In genomic region chr2:100114011-100114433, GRCh38 we compare ENCODE assay signal across 10 cellular contexts. TPM values are rescaled to one million over a fixed set of nuclear protein-coding genes. Genes with fewer than 3 reads are reported as not detected.
DNase-seq lines count a peak whose midpoint lies in the region; ATAC-seq and TF ChIP-seq lines count a peak whose summit lies in the region.
"Had no signal": no experiment of that assay in that cellular context is flagged by ENCODE, and none has a peak within 500 bp of the region (broad histone marks: within the 10 kb centered on the region; RNA-seq: fewer than 3 reads in every experiment).

No MANE protein-coding gene starts in this region.

- H3K27me3 ChIP-seq in Karpas-422 (ENCODE audit: low read length), result no peaks in the 10 kb centered on the region

- H2AFZ ChIP-seq in Karpas-422 (ENCODE audit: low read length), result no peak overlapping the region

- peaks cover 52% of the 10 kb centered on the region for H3K36me3 ChIP-seq in Karpas-422 (ENCODE audit: insufficient read depth, low read length)

- no peaks in the 10 kb centered on the region for H3K9me3 ChIP-seq in Karpas-422 (ENCODE audit: low read length)

- 0 out of 2 replicates have a peak, but pooled peaks cover 5% of the 10 kb centered on the region for H3K79me2 ChIP-seq in Karpas-422 (ENCODE audit: low read length)

- H3K9me3 Mint-ChIP-seq in endothelial cell (ENCODE audit: unreplicated experiment), result no peaks in the 10 kb centered on the region
- H3K9me3 Mint-ChIP-seq in activated T-helper 17 cell treated with anti-CD3 and anti-CD28 coated beads, Interleukin-2, amount 50 U/mL, for 72 hours, result peaks cover 6% of the 10 kb centered on the region
- H3K9me3 Mint-ChIP-seq in immature natural killer cell, result peaks cover 0 to 10% (median 2%) of the 10 kb centered on the region in 6 donors

- peak overlapping the region; percentile 8; the same call in 1 of the 2 replicates for H3K4me3 ChIP-seq in Karpas-422 (ENCODE audit: low read length)

- H3K36me3 Mint-ChIP-seq in endothelial cell (ENCODE audit: low read depth, unreplicated experiment) (no peaks in the 10 kb centered on the region), immature natural killer cell (no peaks in the 10 kb centered on the region)
- no peaks in the 10 kb centered on the region for H3K36me3 Mint-ChIP-seq in activated T-helper 17 cell treated with anti-CD3 and anti-CD28 coated beads, Interleukin-2, amount 50 U/mL, for 72 hours (ENCODE audit: low read depth)

- DNase-seq in Karpas-422 (peak; percentile 79), islet precursor cell (peak; percentile 22), endothelial cell (ENCODE audit: low spot score) (no peak), immature natural killer cell (no peak), middle frontal gyrus (ENCODE audit: extremely low spot score, low spot score) (no peak)
- DNase-seq: NCI-H1105 had no signal

- no peaks in the 10 kb centered on the region for H3K9me2 ChIP-seq in Karpas-422 (replicated peaks; ENCODE audit: insufficient read depth, low read length)

- peaks cover 4% of the 10 kb centered on the region for H3K27me3 Mint-ChIP-seq in endothelial cell (ENCODE audit: unreplicated experiment)
- H3K27me3 Mint-ChIP-seq in activated T-helper 17 cell treated with anti-CD3 and anti-CD28 coated beads, Interleukin-2, amount 50 U/mL, for 72 hours, result peaks cover 6% of the 10 kb centered on the region
- H3K27me3 Mint-ChIP-seq in immature natural killer cell (ENCODE audit: low read depth in 3 of 3), result peaks cover 0 to 8% (median 2%) of the 10 kb centered on the region in 3 donors

- peak overlapping the region; percentile 42; the same call in 1 of the 2 replicates for H3K9ac ChIP-seq in Karpas-422 (ENCODE audit: low read length)

- H3K4me2 ChIP-seq in Karpas-422 (ENCODE audit: low read depth, low read length, poor library complexity, severe bottlenecking), result peak overlapping the region; percentile 43

- H3K27ac ChIP-seq in Karpas-422 (ENCODE audit: low read length), result peak overlapping the region; percentile 81

- peaks cover 15% of the 10 kb centered on the region; the same call in 1 of the 2 replicates for H4K20me1 ChIP-seq in Karpas-422 (ENCODE audit: insufficient read depth, low read depth, low read length)

- TF ChIP-seq CTCF in endothelial cell (IDR thresholded peaks at IDR 0.05; ENCODE audit: unreplicated experiment), result no peak

- peaks cover 62% of the 10 kb centered on the region for H3K4me1 ChIP-seq in Karpas-422 (ENCODE audit: low read length)

- ATAC-seq in GM18502 (IDR thresholded peaks at IDR 0.05; ENCODE audit: poor library complexity, unreplicated experiment), result peak; percentile 86
- ATAC-seq in GM21723 (IDR thresholded peaks at IDR 0.05; ENCODE audit: unreplicated experiment), result peak; percentile 87
- ATAC-seq in activated T-helper 17 cell treated with anti-CD3 and anti-CD28 coated beads, Interleukin-2, amount 50 U/mL, for 72 hours (replicated peaks), result no peak
- ATAC-seq: HCT116 had no signal

- peaks cover 17% of the 10 kb centered on the region for H3K4me1 Mint-ChIP-seq in endothelial cell (ENCODE audit: unreplicated experiment)
- no peaks in the 10 kb centered on the region for H3K4me1 Mint-ChIP-seq in activated T-helper 17 cell treated with anti-CD3 and anti-CD28 coated beads, Interleukin-2, amount 50 U/mL, for 72 hours
- H3K4me1 Mint-ChIP-seq in immature natural killer cell, result peaks cover 6 to 10% of the 10 kb centered on the region in 2 donors

- no peak overlapping the region for H3K4me3 Mint-ChIP-seq in endothelial cell (ENCODE audit: unreplicated experiment)
- H3K4me3 Mint-ChIP-seq in activated T-helper 17 cell treated with anti-CD3 and anti-CD28 coated beads, Interleukin-2, amount 50 U/mL, for 72 hours, result no peak overlapping the region
- no peak overlapping the region for H3K4me3 Mint-ChIP-seq in immature natural killer cell

- no peak overlapping the region for H3K27ac Mint-ChIP-seq in endothelial cell (ENCODE audit: unreplicated experiment)
- no peak overlapping the region for H3K27ac Mint-ChIP-seq in activated T-helper 17 cell treated with anti-CD3 and anti-CD28 coated beads, Interleukin-2, amount 50 U/mL, for 72 hours
- no peak overlapping the region for H3K27ac Mint-ChIP-seq in immature natural killer cell

RNA-seq across cellular contexts. Expression of gene AFF3, which starts 28.4 kb away (rescaled TPM):
- 84.6 and 99.7 TPM in 2 replicates for total RNA-seq in Karpas-422 (2014; rRNA removed; shearing (Covaris generic); ENCODE audit: low replicate concordance)
- total RNA-seq in endothelial cell (ENCODE audit: unreplicated experiment), result 12.2 TPM
- total RNA-seq in activated T-helper 17 cell treated with anti-CD3 and anti-CD28 coated beads, Interleukin-2, amount 50 U/mL, for 72 hours, result under 1 TPM; 0.32 to 0.42 TPM
- 1 to 10 TPM; 1.4 to 7.4 (median 3.8) TPM for polyA plus RNA-seq in immature natural killer cell

Comparison
In these comparisons a context has a peak if more than half of its experiments do, and no peak if none do; other contexts are left out.
1. DNase-seq: peak in Karpas-422 (single experiment) and islet precursor cell (single experiment); none in endothelial cell (single experiment), immature natural killer cell (0 of 3) and middle frontal gyrus (single experiment).